In the genomic region with DNA sequence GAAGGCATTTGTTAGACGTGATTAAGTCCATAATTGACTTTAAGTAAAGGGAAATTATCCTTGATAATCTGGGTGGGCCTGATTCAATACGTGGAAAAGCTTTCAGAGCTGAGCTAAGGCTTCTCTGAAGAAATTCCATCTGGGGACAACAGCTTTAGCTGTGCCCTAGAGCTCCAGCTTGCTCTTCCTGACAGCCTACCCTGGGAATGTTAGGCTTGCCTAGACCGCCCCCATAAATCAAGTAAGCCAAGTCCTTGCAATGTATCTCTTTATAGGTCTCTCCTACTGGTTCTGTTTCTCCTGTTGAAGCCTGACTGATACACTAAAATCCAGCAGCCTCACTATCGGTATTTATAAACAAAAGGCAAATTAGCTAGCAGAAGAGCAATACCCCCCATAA, we compare ENCODE assay signal across 20 cellular contexts.
"Had no signal": no experiment of that assay in that cellular context is flagged by ENCODE, and none has a peak within 500 bp of the region (broad histone marks: within the 10 kb centered on the region; RNA-seq: fewer than 3 reads in every experiment).

No MANE protein-coding gene starts in this region.

- H3K4me1 ChIP-seq: body of pancreas, lower lobe of right lung, parathyroid adenoma had no signal

- H3K36me3 Mint-ChIP-seq: natural killer cell had no signal

- H3K27me3 Mint-ChIP-seq: activated B cell treated with CpG ODN at 0.5 μM for 24 hours; activated CD4-positive, alpha-beta memory T cell treated with anti-CD3 and anti-CD28 coated beads for 36 hours; activated naive CD8-positive, alpha-beta T cell treated with anti-CD3 and anti-CD28 coated beads for 36 hours; central memory CD8-positive, alpha-beta T cell; stimulated activated naive B cell treated with anti-CD40 and anti-IgM and Interleukin-4, amounts not matched to agents 10 μg/mL and 1 μg/mL and 100 μg/mL, for 72 hours had no signal

- DNase-seq: activated B cell treated with CpG ODN at 0.5 μM for 24 hours; activated CD4-positive, alpha-beta memory T cell treated with anti-CD3 and anti-CD28 coated beads for 36 hours; activated CD4-positive, alpha-beta T cell treated with anti-CD3 and anti-CD28 coated beads for 4 hours; activated naive CD4-positive, alpha-beta T cell; activated naive CD8-positive, alpha-beta T cell treated with anti-CD3 and anti-CD28 coated beads for 36 hours; activated T-cell treated with anti-CD3 and anti-CD28 coated beads for 4 hours; body of pancreas; erythroblast; lower lobe of right lung; natural killer cell; sigmoid colon; stimulated activated naive B cell treated with anti-CD40 and anti-IgM and Interleukin-4, amounts not matched to agents 10 μg/mL and 1 μg/mL and 100 μg/mL, for 72 hours; trophoblast cell had no signal

- H3K27me3 ChIP-seq: body of pancreas, sigmoid colon had no signal

- H3K4me3 Mint-ChIP-seq: activated B cell treated with CpG ODN at 0.5 μM for 24 hours; activated CD4-positive, alpha-beta memory T cell treated with anti-CD3 and anti-CD28 coated beads for 36 hours; activated naive CD8-positive, alpha-beta T cell treated with anti-CD3 and anti-CD28 coated beads for 36 hours; central memory CD8-positive, alpha-beta T cell; stimulated activated naive B cell treated with anti-CD40 and anti-IgM and Interleukin-4, amounts not matched to agents 10 μg/mL and 1 μg/mL and 100 μg/mL, for 72 hours; T-helper 2 cell treated with Interferon-gamma antibody and Interleukin-4, amounts not matched to agents 5 μg/mL and 100 μg/mL, for 36 hours had no signal

- H3K9me3 Mint-ChIP-seq: activated B cell treated with CpG ODN at 0.5 μM for 24 hours; activated CD4-positive, alpha-beta memory T cell treated with anti-CD3 and anti-CD28 coated beads for 36 hours; activated naive CD8-positive, alpha-beta T cell treated with anti-CD3 and anti-CD28 coated beads for 36 hours; central memory CD8-positive, alpha-beta T cell; natural killer cell; T-helper 2 cell treated with Interferon-gamma antibody and Interleukin-4, amounts not matched to agents 5 μg/mL and 100 μg/mL, for 36 hours had no signal

- H3K27ac ChIP-seq: body of pancreas, coronary artery, lower lobe of right lung, parathyroid adenoma had no signal

- H3K4me3 ChIP-seq: body of pancreas, coronary artery, lower lobe of right lung, sigmoid colon had no signal

- H3K9me3 ChIP-seq: body of pancreas, lower lobe of right lung, sigmoid colon had no signal

- H3K27ac Mint-ChIP-seq: activated B cell treated with CpG ODN at 0.5 μM for 24 hours; activated CD4-positive, alpha-beta memory T cell treated with anti-CD3 and anti-CD28 coated beads for 36 hours; activated naive CD8-positive, alpha-beta T cell treated with anti-CD3 and anti-CD28 coated beads for 36 hours; stimulated activated naive B cell treated with anti-CD40 and anti-IgM and Interleukin-4, amounts not matched to agents 10 μg/mL and 1 μg/mL and 100 μg/mL, for 72 hours; T-helper 2 cell treated with Interferon-gamma antibody and Interleukin-4, amounts not matched to agents 5 μg/mL and 100 μg/mL, for 36 hours had no signal

- FAIRE-seq: endometrium, frontal cortex, TTC549 had no signal

- H3K36me3 ChIP-seq: lower lobe of right lung, sigmoid colon had no signal
